Comparison of ENCODE assay signal across 18 cellular contexts in the genomic region with DNA sequence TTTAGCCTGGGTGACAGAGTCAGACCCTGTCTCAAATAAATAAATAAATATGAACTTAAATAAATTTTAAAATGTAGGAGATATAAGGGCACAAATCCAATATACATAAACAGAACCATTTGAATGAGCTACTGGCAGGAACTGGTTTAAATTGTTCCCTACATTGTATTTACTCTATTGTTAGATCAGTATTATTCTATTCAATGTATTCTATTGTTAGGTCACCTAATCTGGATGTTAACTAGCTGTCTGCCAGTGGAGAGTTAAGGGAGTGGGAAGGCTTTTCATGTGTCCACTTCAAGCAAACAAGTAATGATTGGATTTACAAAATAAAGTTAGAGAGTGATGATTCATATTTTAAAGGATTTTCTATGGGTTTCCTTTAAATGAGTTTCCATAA.
"Had no signal": no experiment of that assay in that cellular context is flagged by ENCODE, and none has a peak within 500 bp of the region (broad histone marks: within the 10 kb centered on the region; RNA-seq: fewer than 3 reads in every experiment).

No MANE protein-coding gene starts in this region.

- DNase-seq: colonic mucosa; cortex of kidney; dorsolateral prefrontal cortex; effector CD4-positive, alpha-beta T cell; effector CD8-positive, alpha-beta T cell; effector memory CD4-positive, alpha-beta T cell; effector memory CD8-positive, alpha-beta T cell; endodermal cell; erythroblast; esophagus squamous epithelium; foreskin fibroblast; foreskin keratinocyte; foreskin melanocyte; gastrocnemius medialis; glutamatergic neuron; head of caudate nucleus; heart left ventricle; heart right ventricle had no signal
